8 cellular contexts compared by ENCODE assay signal in genomic region chr15:70892912-70893560, GRCh38. TPM values are rescaled to one million over a fixed set of nuclear protein-coding genes. Genes with fewer than 3 reads are reported as not detected.
DNase-seq lines count a peak whose midpoint lies in the region; ATAC-seq and TF ChIP-seq lines count a peak whose summit lies in the region.

No MANE protein-coding gene starts in this region.

- H3K4me3 ChIP-seq in coronary artery (peak overlapping the region; percentile 93), liver (ENCODE audit: low read depth in 1 of 3, low read length in 3 of 3) (peak overlapping the region; percentile 60 to 82 (median 62)), thymus (ENCODE audit: low read length) (peak overlapping the region; percentile 45)

- WGBS in liver = 9% methylated on average over 10 of the region's 10 CpGs
- WGBS in thymus = 9% methylated on average over 10 of the region's 10 CpGs

- CTCF ChIA-PET in activated naive CD4-positive, alpha-beta T cell treated with anti-CD3 and anti-CD28 coated beads, Interleukin-2, amount 10 ng/mL, durations not matched to agents 7 days and 5 days (lab: Charles Lee) = interaction anchor here (0.5 kb wide), 1 partner anchor 1624 kb away, joined by 3 read pairs; no protein-coding TSS in a partner anchor

- peaks cover 36% of the 10 kb centered on the region for H3K27me3 Mint-ChIP-seq in activated naive CD4-positive, alpha-beta T cell treated with anti-CD3 and anti-CD28 coated beads, Interleukin-2, amount 10 ng/mL, durations not matched to agents 7 days and 5 days

- H3K27ac ChIP-seq in coronary artery (peak overlapping the region; percentile 15 to 85), liver (ENCODE audit: low read depth in 1 of 2, low read length in 2 of 2) (peak overlapping the region in 1 of 2 donors; percentile 2), thymus (ENCODE audit: low read depth) (no peak overlapping the region)

- peak; percentile 24 for ATAC-seq in HG03025 (IDR thresholded peaks at IDR 0.05; ENCODE audit: low FRiP score, unreplicated experiment)

- H3K27me3 ChIP-seq in liver (ENCODE audit: control insufficient read depth in 4 of 4, insufficient read depth in 4 of 4, low read length in 3 of 4) (no peaks in the 10 kb centered on the region), thymus (ENCODE audit: control insufficient read depth, insufficient read depth) (peaks cover 13% of the 10 kb centered on the region)

- H3K9me3 Mint-ChIP-seq in activated naive CD4-positive, alpha-beta T cell treated with anti-CD3 and anti-CD28 coated beads, Interleukin-2, amount 10 ng/mL, durations not matched to agents 7 days and 5 days = no peaks in the 10 kb centered on the region

- H3K4me3 Mint-ChIP-seq in activated naive CD4-positive, alpha-beta T cell treated with anti-CD3 and anti-CD28 coated beads, Interleukin-2, amount 10 ng/mL, durations not matched to agents 7 days and 5 days = peak overlapping the region; percentile 70

- no peak for DNase-seq in activated naive CD4-positive, alpha-beta T cell treated with anti-CD3 and anti-CD28 coated beads, Interleukin-2, amount 10 ng/mL, durations not matched to agents 7 days and 5 days
- no peak for DNase-seq in activated naive CD4-positive, alpha-beta T cell (lab: John Stamatoyannopoulos, UW)
- DNase-seq in OCI-M1 (lab: John Stamatoyannopoulos, UW) (peak; percentile 64), coronary artery (ENCODE audit: low spot score) (no peak), ecto neural progenitor cell (ENCODE audit: low spot score) (no peak)

- TF ChIP-seq CTCF in coronary artery (IDR thresholded peaks at IDR 0.05) = no peak
- TF ChIP-seq CTCF in liver (IDR thresholded peaks at IDR 0.05; ENCODE audit: low read depth, low read length, missing input control) = no peak

- no peaks in the 10 kb centered on the region for H3K36me3 Mint-ChIP-seq in activated naive CD4-positive, alpha-beta T cell treated with anti-CD3 and anti-CD28 coated beads, Interleukin-2, amount 10 ng/mL, durations not matched to agents 7 days and 5 days

- no peaks in the 10 kb centered on the region for H3K36me3 ChIP-seq in liver (ENCODE audit: control insufficient read depth in 4 of 4, insufficient read depth in 3 of 4, low read depth in 1 of 4, low read length in 3 of 4)
- H3K36me3 ChIP-seq in thymus (ENCODE audit: control insufficient read depth, insufficient read depth) = no peaks in the 10 kb centered on the region

- H3K9ac ChIP-seq in liver (ENCODE audit: low read depth in 1 of 2, low read length in 2 of 2) = no peak overlapping the region

- H3K4me1 ChIP-seq in liver (ENCODE audit: control insufficient read depth in 4 of 4, insufficient read depth in 4 of 4, low read length in 3 of 4) (peaks cover 3 to 23% (median 13%) of the 10 kb centered on the region in 4 donors), thymus (ENCODE audit: control insufficient read depth, insufficient read depth, low read length) (peaks cover 7% of the 10 kb centered on the region)

- H3K9me3 ChIP-seq in liver (ENCODE audit: control insufficient read depth in 4 of 4, low read length in 3 of 4) (no peaks in the 10 kb centered on the region), thymus (ENCODE audit: control insufficient read depth) (no peaks in the 10 kb centered on the region)

- H3K27ac Mint-ChIP-seq in activated naive CD4-positive, alpha-beta T cell treated with anti-CD3 and anti-CD28 coated beads, Interleukin-2, amount 10 ng/mL, durations not matched to agents 7 days and 5 days = no peak overlapping the region

- TF ChIP-seq RAD21 in liver (IDR thresholded peaks at IDR 0.05) = peak; percentile 38 to 41

- peaks cover 10% of the 10 kb centered on the region for H3K4me1 Mint-ChIP-seq in activated naive CD4-positive, alpha-beta T cell treated with anti-CD3 and anti-CD28 coated beads, Interleukin-2, amount 10 ng/mL, durations not matched to agents 7 days and 5 days

TF ChIP-seq in liver, 16 proteins besides CTCF, POLR2A, EP300 and RAD21:
- TF ChIP-seq FOXA2 (IDR thresholded peaks at IDR 0.05) (no peak), MAX (IDR thresholded peaks at IDR 0.05) (no peak), HNF4G (IDR thresholded peaks at IDR 0.05) (no peak), REST (IDR thresholded peaks at IDR 0.05) (no peak), SP1 (IDR thresholded peaks at IDR 0.05) (no peak), ATF3 (IDR thresholded peaks at IDR 0.05) (no peak)

RNA-seq across cellular contexts. Expression of gene LRRC49, which starts 0.4 kb away (rescaled TPM):
- total RNA-seq in liver = 1 to 10 TPM in 1 of 2 donors, under 1 TPM in 1; 0.33 to 1.1 TPM
- polyA plus RNA-seq in liver = under 1 TPM; 0.20 to 0.29 TPM
- polyA plus RNA-seq in thymus = 5.7 TPM

RNA-seq across cellular contexts. Expression of gene THAP10, which starts 0.8 kb away (rescaled TPM):
- total RNA-seq in liver = under 1 TPM; 0.42 to 0.70 TPM
- under 1 TPM; 0.76 to 0.87 TPM for polyA plus RNA-seq in liver
- 1.6 TPM for polyA plus RNA-seq in thymus

RNA-seq across cellular contexts. Expression of gene LARP6, which starts 39.1 kb away (rescaled TPM):
- 1 to 10 TPM in 1 of 2 donors, under 1 TPM in 1; 0.89 to 1.2 TPM for total RNA-seq in liver
- polyA plus RNA-seq in liver (1 to 10 TPM; 1.8 to 2.9 TPM), thymus (12.4 TPM)
